In genomic region chr1:234879157-234880080, GRCh38 we compare ENCODE assay signal across 1 cellular context.
TF ChIP-seq lines count a peak whose summit lies in the region.

No MANE protein-coding gene starts in this region.

TF ChIP-seq in GM23338, 12 proteins besides CTCF, POLR2A, EP300 and RAD21 (continued from another document):
- TF ChIP-seq ZNF462 (CRISPR knock-in tag; IDR thresholded peaks at IDR 0.05) (no peak), NANOG (IDR thresholded peaks at IDR 0.05; ENCODE audit: borderline replicate concordance) (no peak), CREB1 (CRISPR knock-in tag; IDR thresholded peaks at IDR 0.05; ENCODE audit: low read depth) (no peak), EZH2phosphoT487 (IDR thresholded peaks at IDR 0.05; ENCODE audit: unreplicated experiment) (no peak)
- TF ChIP-seq, protein P1, sequence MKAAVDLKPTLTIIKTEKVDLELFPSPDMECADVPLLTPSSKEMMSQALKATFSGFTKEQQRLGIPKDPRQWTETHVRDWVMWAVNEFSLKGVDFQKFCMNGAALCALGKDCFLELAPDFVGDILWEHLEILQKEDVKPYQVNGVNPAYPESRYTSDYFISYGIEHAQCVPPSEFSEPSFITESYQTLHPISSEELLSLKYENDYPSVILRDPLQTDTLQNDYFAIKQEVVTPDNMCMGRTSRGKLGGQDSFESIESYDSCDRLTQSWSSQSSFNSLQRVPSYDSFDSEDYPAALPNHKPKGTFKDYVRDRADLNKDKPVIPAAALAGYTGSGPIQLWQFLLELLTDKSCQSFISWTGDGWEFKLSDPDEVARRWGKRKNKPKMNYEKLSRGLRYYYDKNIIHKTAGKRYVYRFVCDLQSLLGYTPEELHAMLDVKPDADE (IDR thresholded peaks at IDR 0.05) = no peak
TF ChIP-seq in GM23338: peak in this region for 0.
